ENCODE assay signal across 8 cellular contexts in genomic region chr14:101721951-101722661, GRCh38. TPM values are rescaled to one million over a fixed set of nuclear protein-coding genes. Genes with fewer than 3 reads are reported as not detected.
DNase-seq lines count a peak whose midpoint lies in the region; ATAC-seq and TF ChIP-seq lines count a peak whose summit lies in the region.

No MANE protein-coding gene starts in this region.

- WGBS in right cardiac atrium: 56% methylated on average over 21 of the region's 21 CpGs

- H3K27ac ChIP-seq in right cardiac atrium (ENCODE audit: low read length): peak overlapping the region; percentile 18

- H3K4me1 ChIP-seq in right cardiac atrium (ENCODE audit: control insufficient read depth, insufficient read depth, low read length): peaks cover 6% of the 10 kb centered on the region

- H3K27me3 ChIP-seq in right cardiac atrium (ENCODE audit: control insufficient read depth, insufficient read depth): no peaks in the 10 kb centered on the region

- TF ChIP-seq CTCF in GM13976 (IDR thresholded peaks at IDR 0.05; ENCODE audit: borderline replicate concordance, control extremely low read depth, extremely low read depth, insufficient read depth, missing control alignments): no peak

- no peak overlapping the region for H3K4me3 ChIP-seq in right cardiac atrium (ENCODE audit: low read length)

- in situ Hi-C loops in GM13976 (cut with MboI; ENCODE audit: low sequenced_read_pairs, unreplicated experiment): no loop called here

- intact Hi-C loops in right cardiac atrium (cut with DNase I): no loop called here

- DNase-seq in GM13976 (ENCODE audit: low spot score): peak; percentile 38
- peak; percentile 81 for DNase-seq in NOMO-1 treated with DMSO at 0.1 percent for 48 hours (lab: John Stamatoyannopoulos, UW; ENCODE audit: unreplicated experiment)
- DNase-seq in activated T-helper 1 cell treated with Interleukin-2 at 50 U/mL for 16 hours (ENCODE audit: low read depth): peak; percentile 68
- peak in 2 of 3 donors; percentile 35 to 59 for DNase-seq in right cardiac atrium
- DNase-seq in stimulated activated CD4-positive, alpha-beta T cell treated with anti-CD3 and anti-CD28 coated beads, Interleukin-4, amount 100 ng/mL, for 4 hours: peak; percentile 35 to 76
- DNase-seq in NCI-H1436 treated with DMSO at 0.1 percent for 48 hours (lab: John Stamatoyannopoulos, UW): no peak

- peak; percentile 35 to 73 for ATAC-seq in right cardiac atrium
- no peak for ATAC-seq in GM19324 (IDR thresholded peaks at IDR 0.05; ENCODE audit: low FRiP score, unreplicated experiment)
- ATAC-seq in GM21723 (IDR thresholded peaks at IDR 0.05; ENCODE audit: unreplicated experiment): no peak

- no peaks in the 10 kb centered on the region for H3K9me3 ChIP-seq in right cardiac atrium (ENCODE audit: control insufficient read depth, low read length)

RNA-seq across cellular contexts. Expression of gene PPP2R5C, which starts 39.4 kb away (rescaled TPM):
- total RNA-seq in right cardiac atrium: 100 to 1,000 TPM; 141 to 158 (median 146) TPM
- polyA plus RNA-seq in right cardiac atrium: 100.0 TPM

Comparison
In these comparisons a context has a peak if more than half of its experiments do, and no peak if none do; other contexts are left out.
1. ATAC-seq: peak in right cardiac atrium (2 of 2); none in GM19324 (single experiment) and GM21723 (single experiment).